ENCODE assay signal across 1 cellular context in genomic region chr4:3013839-3014350, GRCh38.
TF ChIP-seq lines count a peak whose summit lies in the region.

No MANE protein-coding gene starts in this region.

TF ChIP-seq in K562, 482 proteins besides CTCF, POLR2A, EP300 and RAD21 (continued from another document and continues in another):
- no peak for TF ChIP-seq E2F4 (CRISPR knock-in tag; IDR thresholded peaks at IDR 0.05; ENCODE audit: low read depth)
- TF ChIP-seq ETV1 (tag; conservative IDR thresholded peaks at IDR 0.05; ENCODE audit: low read depth) = no peak
- TF ChIP-seq ZZZ3 (IDR thresholded peaks at IDR 0.05) = no peak
- no peak for TF ChIP-seq SNIP1 (IDR thresholded peaks at IDR 0.05; ENCODE audit: low read depth)
- TF ChIP-seq JUN (IDR thresholded peaks at IDR 0.05; ENCODE audit: borderline replicate concordance, low read depth, low read length) = no peak
- no peak for TF ChIP-seq JUN (CRISPR knock-in tag; IDR thresholded peaks at IDR 0.05; ENCODE audit: borderline replicate concordance)
- no peak for TF ChIP-seq NONO (IDR thresholded peaks at IDR 0.05; ENCODE audit: low read depth in 2 of 2, low read length in 1 of 2)
- no peak for TF ChIP-seq PRPF4 (IDR thresholded peaks at IDR 0.05; ENCODE audit: insufficient read depth, low read depth, low read length, poor library complexity, severe bottlenecking)
- no peak for TF ChIP-seq ZNF3 (CRISPR knock-in tag; IDR thresholded peaks at IDR 0.05)
- no peak for TF ChIP-seq SAFB2 (IDR thresholded peaks at IDR 0.05; ENCODE audit: borderline replicate concordance, low read depth, low read length, severe bottlenecking)
- no peak for TF ChIP-seq ELF2 (CRISPR knock-in tag; IDR thresholded peaks at IDR 0.05)
- no peak for TF ChIP-seq HINFP (tag; conservative IDR thresholded peaks at IDR 0.05; ENCODE audit: low read depth)
- TF ChIP-seq CBX3 (IDR thresholded peaks at IDR 0.05; ENCODE audit: borderline replicate concordance in 1 of 2, low read length in 2 of 2) = no peak
- no peak for TF ChIP-seq SUPT5H (IDR thresholded peaks at IDR 0.05)
- no peak for TF ChIP-seq ZFP91 (CRISPR knock-in tag; IDR thresholded peaks at IDR 0.05)
- no peak for TF ChIP-seq PHF20 (IDR thresholded peaks at IDR 0.05; ENCODE audit: partially characterized antibody)
- no peak for TF ChIP-seq SFPQ (IDR thresholded peaks at IDR 0.05; ENCODE audit: low read depth, low read length)
- no peak for TF ChIP-seq MED1 (CRISPR knock-in tag; IDR thresholded peaks at IDR 0.05; ENCODE audit: borderline replicate concordance)
- TF ChIP-seq ESRRB (CRISPR knock-in tag; IDR thresholded peaks at IDR 0.05; ENCODE audit: borderline replicate concordance) = no peak
- no peak for TF ChIP-seq MEF2D (tag; conservative IDR thresholded peaks at IDR 0.05; ENCODE audit: low read depth)
- no peak for TF ChIP-seq MLLT1 (IDR thresholded peaks at IDR 0.05)
- no peak for TF ChIP-seq MCM5 (IDR thresholded peaks at IDR 0.05; ENCODE audit: low read depth)
- no peak for TF ChIP-seq NRF1 (conservative IDR thresholded peaks at IDR 0.05 in 1 of 2, IDR thresholded peaks at IDR 0.05 in 1 of 2)
- TF ChIP-seq ZNF639 (CRISPR knock-in tag; conservative IDR thresholded peaks at IDR 0.05 in 1 of 2, IDR thresholded peaks at IDR 0.05 in 1 of 2) = no peak
- TF ChIP-seq CREBBP (IDR thresholded peaks at IDR 0.05; ENCODE audit: low read depth, low read length) = no peak
- TF ChIP-seq TFAP4 (CRISPR knock-in tag; IDR thresholded peaks at IDR 0.05; ENCODE audit: borderline replicate concordance) = no peak
- no peak for TF ChIP-seq SRF (CRISPR knock-in tag; IDR thresholded peaks at IDR 0.05)
- TF ChIP-seq ZNF384 (IDR thresholded peaks at IDR 0.05; ENCODE audit: low read depth, low read length) = peak; percentile 95
- no peak for TF ChIP-seq POLR3A (IDR thresholded peaks at IDR 0.05; ENCODE audit: borderline replicate concordance, extremely low read depth, insufficient read depth, insufficient read length)
- no peak for TF ChIP-seq ZC3H11A (IDR thresholded peaks at IDR 0.05; ENCODE audit: low read depth, low read length)
- no peak for TF ChIP-seq ZNF592 (IDR thresholded peaks at IDR 0.05)
- TF ChIP-seq SMARCC2 (IDR thresholded peaks at IDR 0.05; ENCODE audit: low read depth) = no peak
- TF ChIP-seq TRIM24 (IDR thresholded peaks at IDR 0.05) = peak in 1 of 2 experiments; percentile 13; a peak in 1 of 4 replicates
- no peak for TF ChIP-seq MBD2 (IDR thresholded peaks at IDR 0.05; ENCODE audit: borderline replicate concordance, low read depth)
- TF ChIP-seq MAFG (tag; conservative IDR thresholded peaks at IDR 0.05) = no peak
- TF ChIP-seq STAT5B (CRISPR knock-in tag; IDR thresholded peaks at IDR 0.05) = no peak
- TF ChIP-seq ZBTB2 (IDR thresholded peaks at IDR 0.05) = no peak
- no peak for TF ChIP-seq ZKSCAN1 (IDR thresholded peaks at IDR 0.05; ENCODE audit: low read depth, low read length)
- no peak for TF ChIP-seq ZNF398 (CRISPR knock-in tag; IDR thresholded peaks at IDR 0.05)
- TF ChIP-seq ZNF184 (CRISPR knock-in tag; IDR thresholded peaks at IDR 0.05) = no peak
- TF ChIP-seq DMBX1 (CRISPR knock-in tag; IDR thresholded peaks at IDR 0.05; ENCODE audit: borderline replicate concordance) = no peak
- no peak for TF ChIP-seq EP400 (IDR thresholded peaks at IDR 0.05)
- no peak for TF ChIP-seq MECOM (CRISPR knock-in tag; IDR thresholded peaks at IDR 0.05)
- TF ChIP-seq ZNF41 (CRISPR knock-in tag; conservative IDR thresholded peaks at IDR 0.05) = no peak
- TF ChIP-seq KLF16 (IDR thresholded peaks at IDR 0.05) = 0 out of 2 replicates have a peak, but pooled peaks have one; percentile 9
- no peak for TF ChIP-seq IRF9 (tag; IDR thresholded peaks at IDR 0.05)
- peak; percentile 76 for TF ChIP-seq TAL1 (IDR thresholded peaks at IDR 0.05)
